In genomic region chr1:5953386-5953785, GRCh38 we compare ENCODE assay signal across 17 cellular contexts.
"Had no signal": no experiment of that assay in that cellular context is flagged by ENCODE, and none has a peak within 500 bp of the region (broad histone marks: within the 10 kb centered on the region; RNA-seq: fewer than 3 reads in every experiment).

No MANE protein-coding gene starts in this region.

- DNase-seq: cerebellar nuclear complex; dermis blood vessel endothelial cell; erythroblast; foreskin keratinocyte; kidney glomerular epithelial cell; natural killer cell; occipital lobe; small intestine; stimulated activated CD4-positive, alpha-beta T cell treated with anti-CD3 and anti-CD28 coated beads, Interleukin-12 subunit alpha, Interleukin-12 subunit beta, amount 100 ng/mL, for 4 hours; stimulated activated naive CD8-positive, alpha-beta T cell treated with anti-CD3 and anti-CD28 coated beads, Interleukin-15, Interleukin-2, amounts not matched to agents 100 U/mL and 50 U/mL, for 24 hours; transverse colon had no signal

- H3K27ac Mint-ChIP-seq: mesothelial cell of epicardium, natural killer cell had no signal

- H3K9me3 ChIP-seq: right atrium auricular region, thoracic aorta, transverse colon had no signal

- ATAC-seq: foreskin keratinocyte; natural killer cell; stimulated activated naive CD8-positive, alpha-beta T cell treated with anti-CD3 and anti-CD28 coated beads, Interleukin-15, Interleukin-2, amounts not matched to agents 100 U/mL and 50 U/mL, for 24 hours had no signal

- H3K27me3 ChIP-seq: cardiac muscle cell, foreskin keratinocyte, hepatocyte, right atrium auricular region, transverse colon had no signal

- H3K36me3 Mint-ChIP-seq: natural killer cell had no signal

- H3K9me3 Mint-ChIP-seq: mesothelial cell of epicardium, natural killer cell, neural crest cell had no signal

- H3K4me1 Mint-ChIP-seq: mesothelial cell of epicardium, neural crest cell had no signal

- H3K4me3 Mint-ChIP-seq: mesothelial cell of epicardium, natural killer cell, neural crest cell had no signal

- H3K27ac ChIP-seq: cardiac muscle cell, foreskin keratinocyte, hepatocyte, right atrium auricular region, thoracic aorta, transverse colon had no signal

- H3K4me3 ChIP-seq: cardiac muscle cell, hepatocyte, right atrium auricular region, thoracic aorta, transverse colon had no signal

- H3K4me1 ChIP-seq: foreskin keratinocyte, right atrium auricular region had no signal

- H3K36me3 ChIP-seq: cardiac muscle cell, transverse colon had no signal
